ENCODE assay signal across 21 cellular contexts in the genomic region with DNA sequence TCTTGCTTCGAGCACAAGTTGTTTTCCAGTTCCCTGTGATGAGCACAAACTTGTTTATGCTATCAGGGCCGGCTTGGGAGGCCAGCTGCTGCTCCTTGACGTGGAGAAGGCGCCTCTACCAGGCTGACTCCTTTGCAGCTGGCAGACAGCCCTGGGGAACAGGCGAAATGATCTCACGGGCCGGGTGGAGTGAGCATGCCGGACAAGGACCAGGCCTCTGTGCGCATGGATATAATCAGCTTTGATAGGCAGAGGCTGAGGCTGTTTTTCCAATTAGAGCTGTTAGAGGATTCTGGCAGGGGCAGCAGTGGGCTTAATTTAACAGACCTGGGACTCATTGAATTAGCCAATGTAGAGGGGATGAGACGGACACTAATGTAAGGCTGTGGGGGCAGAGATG. TPM values are rescaled to one million over a fixed set of nuclear protein-coding genes. Genes with fewer than 3 reads are reported as not detected.
DNase-seq lines count a peak whose midpoint lies in the region; ATAC-seq, FAIRE-seq and TF ChIP-seq lines count a peak whose summit lies in the region.
"Had no signal": no experiment of that assay in that cellular context is flagged by ENCODE, and none has a peak within 500 bp of the region (broad histone marks: within the 10 kb centered on the region; RNA-seq: fewer than 3 reads in every experiment).

No MANE protein-coding gene starts in this region.

- TF ChIP-seq POLR2A in HepG2 (IDR thresholded peaks at IDR 0.05; ENCODE audit: insufficient read depth in 1 of 2, low read depth in 2 of 2, low read length in 2 of 2) (no peak), uterus (IDR thresholded peaks at IDR 0.05) (no peak)

- TF ChIP-seq CTCF in liver (IDR thresholded peaks at IDR 0.05; ENCODE audit: low read depth, low read length, missing input control): no peak
- TF ChIP-seq CTCF in HepG2 (CRISPR knock-in tag; IDR thresholded peaks at IDR 0.05): no peak
- TF ChIP-seq CTCF in foreskin fibroblast (IDR thresholded peaks at IDR 0.05; ENCODE audit: low read depth, low read length): no peak
- no peak for TF ChIP-seq CTCF in uterus (IDR thresholded peaks at IDR 0.05)

- TF ChIP-seq RAD21 in liver (IDR thresholded peaks at IDR 0.05) (no peak), HepG2 (CRISPR knock-in tag; IDR thresholded peaks at IDR 0.05) (no peak)

- BruUV-seq in HepG2 (replicated peaks; lab: Mats Ljungman, UMichigan): no TSS peak

- H3K4me3 ChIP-seq in liver (ENCODE audit: low read depth in 1 of 3, low read length in 3 of 3): no peak overlapping the region
- H3K4me3 ChIP-seq in HepG2 (replicated peaks in 1 of 3; ENCODE audit: insufficient read depth in 1 of 3, low read depth in 2 of 3, low read length in 3 of 3): no peak overlapping the region
- H3K4me3 ChIP-seq in foreskin fibroblast (ENCODE audit: low read depth in 1 of 2, low read length in 2 of 2): no peak overlapping the region
- no peak overlapping the region for H3K4me3 ChIP-seq in muscle layer of colon (ENCODE audit: low read depth in 1 of 2, low read length in 2 of 2)
- no peak overlapping the region for H3K4me3 ChIP-seq in uterus
- H3K4me3 ChIP-seq: A549, left lung, tibial nerve had no signal

- WGBS in liver: 86% methylated on average over 10 of the region's 10 CpGs
- 17% methylated on average over 5 of the region's 10 CpGs for WGBS in HepG2 (ENCODE audit: low lambda C conversion rate)

- intact Hi-C loops in HepG2 (cut with micrococcal nuclease; ENCODE audit: unreplicated experiment): no loop called here
- intact Hi-C loops in uterus (cut with DNase I; ENCODE audit: low total_unique reads): no loop called here

- H3K27ac ChIP-seq in liver (ENCODE audit: low read depth in 1 of 2, low read length in 2 of 2) (peak overlapping the region; percentile 7 to 39), HepG2 (ENCODE audit: extremely low read length, insufficient read depth, low read length) (no peak overlapping the region), muscle layer of colon (ENCODE audit: low read depth, low read length) (peak overlapping the region; percentile 55), uterus (no peak overlapping the region), caudate nucleus (ENCODE audit: low read depth, low read length) (no peak overlapping the region)
- H3K27ac ChIP-seq: A549, left lung had no signal

- H3K9ac ChIP-seq in liver (ENCODE audit: low read depth in 1 of 2, low read length in 2 of 2) (no peak overlapping the region), HepG2 (ENCODE audit: insufficient read depth, low read depth, low read length) (no peak overlapping the region), muscle layer of colon (ENCODE audit: low read length) (no peak overlapping the region)

- H3K27me3 ChIP-seq in liver (ENCODE audit: control insufficient read depth in 4 of 4, insufficient read depth in 4 of 4, low read length in 3 of 4) (no peaks in the 10 kb centered on the region), HepG2 (ENCODE audit: control insufficient read depth in 1 of 2, insufficient read depth in 2 of 2, low read length in 2 of 2) (peaks cover 2 to 42% of the 10 kb centered on the region in 2 experiments; a peak in 3 of 5 replicates), muscle layer of colon (ENCODE audit: control insufficient read depth in 1 of 2, insufficient read depth in 2 of 2, low read length in 2 of 2) (no peaks in the 10 kb centered on the region), uterus (no peaks in the 10 kb centered on the region)
- H3K27me3 ChIP-seq: left lung, tibial nerve had no signal

- no peak for ATAC-seq in HepG2
- no peak for ATAC-seq in GM18868 (IDR thresholded peaks at IDR 0.05; ENCODE audit: unreplicated experiment)
- ATAC-seq: A549, left lung, natural killer cell had no signal

- H3K79me2 ChIP-seq in HepG2 (ENCODE audit: insufficient read depth, low read length): no peaks in the 10 kb centered on the region

- CTCF ChIA-PET in HepG2 (lab: Yijun Ruan, JAX; ENCODE audit: low intra/inter-chr PET ratio, low total read pairs): no interaction called here

- H4K20me1 ChIP-seq in HepG2 (ENCODE audit: insufficient read depth, low read length): no peaks in the 10 kb centered on the region

- H3K9me3 ChIP-seq in liver (ENCODE audit: control insufficient read depth in 4 of 4, low read length in 3 of 4) (no peaks in the 10 kb centered on the region), HepG2 (ENCODE audit: low read length) (no peaks in the 10 kb centered on the region), muscle layer of colon (ENCODE audit: low read length) (no peaks in the 10 kb centered on the region), uterus (no peaks in the 10 kb centered on the region)
- H3K9me3 ChIP-seq: A549, left lung, tibial nerve had no signal

- FAIRE-seq in HepG2 (lab: Jason Lieb, UNC): no peak
- FAIRE-seq: A549 had no signal

- TF ChIP-seq EP300 in HepG2 (IDR thresholded peaks at IDR 0.05; ENCODE audit: low read depth in 2 of 2, low read length in 2 of 2) (no peak), HepG2 (CRISPR knock-in tag; IDR thresholded peaks at IDR 0.05; ENCODE audit: borderline replicate concordance) (no peak)

- H2AFZ ChIP-seq in HepG2 (ENCODE audit: low read length): no peak overlapping the region

- in situ Hi-C loops in HepG2 (cut with HindIII; ENCODE audit: extremely low pct_ligation_motif_present, low pct_unique_long_range_greater_than_20kb): no loop called here

- DNase-seq in HepG2 (ENCODE audit: low spot score): no peak
- peak; percentile 20 to 51 for DNase-seq in foreskin fibroblast
- peak; percentile 30 to 51 for DNase-seq in uterus
- DNase-seq in caudate nucleus (lab: John Stamatoyannopoulos, UW): no peak
- DNase-seq in NCI-H2081 (lab: John Stamatoyannopoulos, UW): no peak
- DNase-seq: activated CD4-positive, CD25-positive, alpha-beta regulatory T cell; activated naive CD4-positive, alpha-beta T cell treated with Interleukin-2 at 50 U/mL for 16 hours; CD8-positive, alpha-beta memory T cell; dermis blood vessel endothelial cell; GDM1; left lung; natural killer cell; NCI-H748 treated with DMSO at 0.1 percent for 48 hours; RPMI8226; stimulated activated CD4-positive, alpha-beta T cell treated with anti-CD3 and anti-CD28 coated beads, Interleukin-4, amount 100 ng/mL, for 1 hour had no signal

- H3K36me3 ChIP-seq in liver (ENCODE audit: control insufficient read depth in 4 of 4, insufficient read depth in 3 of 4, low read depth in 1 of 4, low read length in 3 of 4) (no peaks in the 10 kb centered on the region), HepG2 (replicated peaks in 1 of 2; ENCODE audit: control insufficient read depth in 1 of 2, insufficient read depth in 2 of 2, low read length in 2 of 2) (no peaks in the 10 kb centered on the region), muscle layer of colon (ENCODE audit: insufficient read depth, low read length) (no peaks in the 10 kb centered on the region), uterus (no peaks in the 10 kb centered on the region)
- H3K36me3 ChIP-seq: left lung, tibial nerve had no signal

- POLR2A ChIA-PET in HepG2 (lab: Yijun Ruan, JAX): no interaction called here

- no peaks in the 10 kb centered on the region for H3K4me1 ChIP-seq in liver (ENCODE audit: control insufficient read depth in 4 of 4, insufficient read depth in 4 of 4, low read length in 3 of 4)
- H3K4me1 ChIP-seq in HepG2 (ENCODE audit: insufficient read depth, low read length): no peaks in the 10 kb centered on the region
- H3K4me1 ChIP-seq in muscle layer of colon (ENCODE audit: insufficient read depth, low read length): peaks cover 35% of the 10 kb centered on the region
- H3K4me1 ChIP-seq in uterus: no peaks in the 10 kb centered on the region
- H3K4me1 ChIP-seq: A549, left lung had no signal

- H3K4me2 ChIP-seq in HepG2 (ENCODE audit: low read depth, low read length): no peak overlapping the region
- H3K4me2 ChIP-seq: A549 had no signal

TF ChIP-seq in liver, 16 proteins besides CTCF, POLR2A, EP300 and RAD21:
- TF ChIP-seq GABPA (IDR thresholded peaks at IDR 0.05 in 1 of 2, conservative IDR thresholded peaks at IDR 0.05 in 1 of 2) (no peak), EGR1 (IDR thresholded peaks at IDR 0.05; ENCODE audit: low read depth in 2 of 2) (no peak), SP1 (IDR thresholded peaks at IDR 0.05) (peak; percentile 16), RXRA (IDR thresholded peaks at IDR 0.05) (peak in 1 of 2 donors; percentile 14)

TF ChIP-seq in HepG2, 621 proteins besides CTCF, POLR2A, EP300 and RAD21 (continues in another document):
- no peak for TF ChIP-seq TOE1 (CRISPR knock-in tag; IDR thresholded peaks at IDR 0.05)
- TF ChIP-seq SAP130 (CRISPR knock-in tag; IDR thresholded peaks at IDR 0.05; ENCODE audit: low read depth): no peak
- TF ChIP-seq ZNF510 (CRISPR knock-in tag; IDR thresholded peaks at IDR 0.05; ENCODE audit: low read depth): no peak
- no peak for TF ChIP-seq ZNF557 (CRISPR knock-in tag; IDR thresholded peaks at IDR 0.05)
- no peak for TF ChIP-seq MAFG (CRISPR knock-in tag; IDR thresholded peaks at IDR 0.05)
- TF ChIP-seq ZBTB1 (CRISPR knock-in tag; IDR thresholded peaks at IDR 0.05; ENCODE audit: borderline replicate concordance): no peak
- no peak for TF ChIP-seq ZNF367 (CRISPR knock-in tag; IDR thresholded peaks at IDR 0.05; ENCODE audit: borderline replicate concordance)

RNA-seq across cellular contexts. Expression of a gene that starts 38.9 kb away (rescaled TPM):
- total RNA-seq in liver: not detected
- under 1 TPM in 1 of 2 donors, not detected in 1; 0.07 TPM for polyA plus RNA-seq in liver
- not detected in 2 replicates for total RNA-seq in HepG2 (2016; rRNA removed; fragmentation: Illumina TruSeq; extraction: Trizol)
- not detected in 2 replicates for total RNA-seq in HepG2 (2016; cell fraction: cytosol; rRNA removed; fragmentation: Illumina TruSeq; extraction: Trizol; ENCODE audit: low read depth)
- total RNA-seq in HepG2 (2016; cell fraction: insoluble cytoplasmic fraction; rRNA removed; fragmentation: Illumina TruSeq; extraction: Trizol): not detected in 2 replicates
- not detected in 2 replicates for total RNA-seq in HepG2 (2016; cell fraction: membrane; rRNA removed; fragmentation: Illumina TruSeq; extraction: Trizol)
- total RNA-seq in HepG2 (2016; cell fraction: nucleus; rRNA removed; fragmentation: Illumina TruSeq; extraction: Trizol): not detected in 2 replicates
- polyA plus RNA-seq in HepG2 (2011; rRNA removed): not detected in 2 replicates
- polyA plus RNA-seq in HepG2 (2011; cell fraction: cytosol; rRNA removed): not detected in 2 replicates
- not detected in 2 replicates for polyA plus RNA-seq in HepG2 (2011; cell fraction: nucleus; rRNA removed)
- polyA plus RNA-seq in HepG2 (2012): not detected in 2 replicates
- polyA plus RNA-seq in HepG2 (2016; cell fraction: cytosol; fragmentation: Illumina TruSeq; extraction: Trizol; ENCODE audit: low read depth): not detected in 2 replicates
- polyA plus RNA-seq in HepG2 (2016; cell fraction: insoluble cytoplasmic fraction; fragmentation: Illumina TruSeq; extraction: Trizol; ENCODE audit: low read depth): not detected in 2 replicates
- polyA plus RNA-seq in HepG2 (2016; cell fraction: membrane; fragmentation: Illumina TruSeq; extraction: Trizol; ENCODE audit: low read depth): not detected in 2 replicates
- not detected in 2 replicates for polyA plus RNA-seq in HepG2 (2016; cell fraction: nucleus; fragmentation: Illumina TruSeq; extraction: Trizol; ENCODE audit: insufficient read depth, low read depth)
- polyA minus RNA-seq in HepG2 (2011; rRNA and poly(A)+ RNA removed; ENCODE audit: low replicate concordance): not detected in 2 replicates
- not detected in 2 replicates for polyA minus RNA-seq in HepG2 (2011; cell fraction: cytosol; rRNA and poly(A)+ RNA removed)
- polyA minus RNA-seq in HepG2 (2011; cell fraction: nucleus; rRNA and poly(A)+ RNA removed): not detected in 2 replicates
- total RNA-seq in uterus: under 1 TPM in 1 of 4 donors, not detected in 3; 0.21 TPM
- total RNA-seq: CD8-positive, alpha-beta memory T cell; epithelial cell of proximal tubule; left lung; natural killer cell had no signal
- polyA plus RNA-seq: A549; CD8-positive, alpha-beta memory T cell had no signal

Comparison
In these comparisons a context has a peak if more than half of its experiments do, and no peak if none do; other contexts are left out.
1. H3K27ac ChIP-seq: peak in liver (2 of 2) and muscle layer of colon (single experiment); none in HepG2 (single experiment), uterus (0 of 2) and caudate nucleus (single experiment).
2. DNase-seq: peak in foreskin fibroblast (2 of 2) and uterus (2 of 2); none in HepG2 (single experiment), caudate nucleus (0 of 61) and NCI-H2081 (0 of 2).